ENCODE assay signal across 12 cellular contexts in the genomic region with DNA sequence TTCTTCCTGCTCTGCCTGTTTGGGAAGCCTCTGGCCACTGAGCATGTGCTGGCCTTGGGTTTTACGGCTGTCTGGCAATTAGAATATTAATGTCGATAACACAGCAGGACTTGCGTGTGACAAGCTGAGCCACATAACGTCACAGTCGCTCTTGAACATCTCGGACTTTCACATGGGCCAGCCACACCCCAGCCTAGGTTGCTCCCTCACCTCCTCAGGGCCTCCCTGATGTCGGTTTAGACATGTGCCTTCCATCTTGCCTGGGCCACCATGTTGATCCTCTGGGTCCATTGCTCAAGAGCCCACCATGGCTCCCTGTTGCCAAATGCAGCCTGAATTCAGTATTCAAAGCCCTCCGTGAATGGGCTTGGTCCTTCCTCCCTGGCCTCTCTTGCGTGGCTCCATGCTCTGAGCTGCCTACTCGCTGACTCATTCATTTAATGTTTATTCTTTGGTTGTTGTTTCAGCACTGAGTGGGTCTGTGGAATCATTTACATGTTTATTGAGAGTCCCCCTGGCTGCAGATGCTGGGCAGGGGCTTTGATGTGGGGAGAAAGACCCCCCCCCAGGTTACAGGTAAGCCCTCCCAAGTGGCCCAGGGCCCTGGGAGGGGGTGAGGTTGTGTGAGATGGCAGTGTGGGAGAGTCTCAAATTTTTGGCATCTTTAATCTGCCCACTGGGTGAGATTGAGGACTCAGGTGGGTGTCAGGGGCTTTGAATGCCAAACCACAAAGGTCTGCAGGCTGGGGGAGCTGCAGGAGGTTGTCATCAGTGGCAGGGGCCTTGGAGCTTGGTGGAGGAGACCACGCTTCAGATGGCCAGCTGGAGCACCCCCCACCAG.
A peak's percentile ranks its signal among the peaks of the same experiment; 100 is the strongest.
DNase-seq lines count a peak whose midpoint lies in the region; ATAC-seq, FAIRE-seq and TF ChIP-seq lines count a peak whose summit lies in the region.
"Had no signal": no experiment of that assay in that cellular context is flagged by ENCODE, and none has a peak within 500 bp of the region (broad histone marks: within the 10 kb centered on the region; RNA-seq: fewer than 3 reads in every experiment).

No MANE protein-coding gene starts in this region.

- FAIRE-seq in HTR-8/SVneo (lab: Jason Lieb, UNC) = no peak

- H3K9me3 Mint-ChIP-seq in CD14-positive monocyte (peaks cover 0 to 2% (median 0%) of the 10 kb centered on the region in 7 donors), memory B cell (no peaks in the 10 kb centered on the region)
- H3K9me3 Mint-ChIP-seq: activated T-cell treated with anti-CD3 and anti-CD28 coated beads, Interleukin-2, amount 50 U/mL, for 4 hours had no signal

- no peak for ATAC-seq in memory B cell (ENCODE audit: low read depth)
- ATAC-seq: gastrocnemius medialis had no signal

- H3K4me1 Mint-ChIP-seq in CD14-positive monocyte = peaks cover 92% of the 10 kb centered on the region
- H3K4me1 Mint-ChIP-seq in memory B cell = peaks cover 59% of the 10 kb centered on the region

- peak overlapping the region in 5 of 7 donors; percentile 20 to 80 (median 56) for H3K27ac Mint-ChIP-seq in CD14-positive monocyte
- H3K27ac Mint-ChIP-seq in memory B cell = peak overlapping the region; percentile 72

- H3K36me3 Mint-ChIP-seq in CD14-positive monocyte = peaks cover 19 to 27% of the 10 kb centered on the region in 2 donors
- peaks cover 3% of the 10 kb centered on the region for H3K36me3 Mint-ChIP-seq in memory B cell

- DNase-seq in CD14-positive monocyte (ENCODE audit: low spot score) = no peak
- peak; percentile 31 for DNase-seq in HT1080 (ENCODE audit: low read depth)
- peak; percentile 78 for DNase-seq in astrocyte of the hippocampus (ENCODE audit: low read depth, low spot score)
- no peak for DNase-seq in memory B cell (ENCODE audit: low spot score in 2 of 2)
- DNase-seq in HTR-8/SVneo (ENCODE audit: insufficient read length, low spot score) = no peak
- DNase-seq in ureter (ENCODE audit: low spot score) = no peak
- no peak for DNase-seq in NCI-H2227 treated with DMSO at 0.1 percent for 48 hours (lab: John Stamatoyannopoulos, UW)
- DNase-seq in NAMALWA (ENCODE audit: low spot score) = no peak
- DNase-seq: activated T-cell treated with anti-CD3 and anti-CD28 coated beads, Interleukin-2, amount 50 U/mL, for 4 hours; gastrocnemius medialis; stimulated activated CD4-positive, alpha-beta T cell treated with anti-CD3 and anti-CD28 coated beads, Interleukin-1b, Interleukin-23, amount 100 ng/mL, for 48 hours; uterus had no signal

- no peaks in the 10 kb centered on the region for H3K27me3 Mint-ChIP-seq in CD14-positive monocyte (ENCODE audit: low read depth in 3 of 3)
- H3K27me3 Mint-ChIP-seq in memory B cell = no peaks in the 10 kb centered on the region

- TF ChIP-seq CTCF in CD14-positive monocyte (IDR thresholded peaks at IDR 0.05) = no peak

- H3K4me3 Mint-ChIP-seq in CD14-positive monocyte (peak overlapping the region in 1 of 2 donors; percentile 43), memory B cell (no peak overlapping the region)
- H3K4me3 Mint-ChIP-seq: activated T-cell treated with anti-CD3 and anti-CD28 coated beads, Interleukin-2, amount 50 U/mL, for 4 hours had no signal

- intact Hi-C loops in CD14-positive monocyte (cut with micrococcal nuclease) = loop anchor here in 1 of 2 donors (5.0 kb wide), 1 partner anchor 44 kb away; no protein-coding TSS in a partner anchor

Comparison
In these comparisons a context has a peak if more than half of its experiments do, and no peak if none do; other contexts are left out.
1. DNase-seq: peak in HT1080 (single experiment) and astrocyte of the hippocampus (single experiment); none in CD14-positive monocyte (single experiment), memory B cell (0 of 2), HTR-8/SVneo (single experiment), ureter (single experiment), NCI-H2227 treated with DMSO at 0.1 percent for 48 hours (single experiment) and NAMALWA (single experiment).